Comparison of ENCODE assay signal across 1 cellular context in genomic region chr1:188129856-188130838, GRCh38.
TF ChIP-seq lines count a peak whose summit lies in the region.

No MANE protein-coding gene starts in this region.

TF ChIP-seq in GM12878, 131 proteins besides CTCF, POLR2A, EP300 and RAD21 (continued from another document):
- TF ChIP-seq, protein P1, sequence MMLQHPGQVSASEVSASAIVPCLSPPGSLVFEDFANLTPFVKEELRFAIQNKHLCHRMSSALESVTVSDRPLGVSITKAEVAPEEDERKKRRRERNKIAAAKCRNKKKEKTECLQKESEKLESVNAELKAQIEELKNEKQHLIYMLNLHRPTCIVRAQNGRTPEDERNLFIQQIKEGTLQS (IDR thresholded peaks at IDR 0.05; ENCODE audit: borderline replicate concordance, extremely low read depth, low read depth, low read length) = no peak
- TF ChIP-seq MTA2 (IDR thresholded peaks at IDR 0.05; ENCODE audit: low read depth) (peak; percentile 91), IKZF2 (IDR thresholded peaks at IDR 0.05) (peak; percentile 34 to 50; a peak in 2 of 4 replicates), FOXK2 (IDR thresholded peaks at IDR 0.05) (no peak), PBX3 (IDR thresholded peaks at IDR 0.05; ENCODE audit: insufficient replicate concordance, low read depth, low read length) (no peak), DPF2 (IDR thresholded peaks at IDR 0.05) (0 out of 2 replicates have a peak, but pooled peaks have one; percentile 35), ZNF217 (IDR thresholded peaks at IDR 0.05) (0 out of 2 replicates have a peak, but pooled peaks have one; percentile 26), IKZF1 (conservative IDR thresholded peaks at IDR 0.05) (0 out of 2 replicates have a peak, but pooled peaks have one; percentile 28), NBN (IDR thresholded peaks at IDR 0.05) (0 out of 2 replicates have a peak, but pooled peaks have one; percentile 24), ATF7 (IDR thresholded peaks at IDR 0.05; ENCODE audit: low read depth) (peak; percentile 30; the same call in 1 of the 2 replicates), NR2F1 (conservative IDR thresholded peaks at IDR 0.05) (0 out of 2 replicates have a peak, but pooled peaks have one; percentile 27)
- TF ChIP-seq, protein P2, sequence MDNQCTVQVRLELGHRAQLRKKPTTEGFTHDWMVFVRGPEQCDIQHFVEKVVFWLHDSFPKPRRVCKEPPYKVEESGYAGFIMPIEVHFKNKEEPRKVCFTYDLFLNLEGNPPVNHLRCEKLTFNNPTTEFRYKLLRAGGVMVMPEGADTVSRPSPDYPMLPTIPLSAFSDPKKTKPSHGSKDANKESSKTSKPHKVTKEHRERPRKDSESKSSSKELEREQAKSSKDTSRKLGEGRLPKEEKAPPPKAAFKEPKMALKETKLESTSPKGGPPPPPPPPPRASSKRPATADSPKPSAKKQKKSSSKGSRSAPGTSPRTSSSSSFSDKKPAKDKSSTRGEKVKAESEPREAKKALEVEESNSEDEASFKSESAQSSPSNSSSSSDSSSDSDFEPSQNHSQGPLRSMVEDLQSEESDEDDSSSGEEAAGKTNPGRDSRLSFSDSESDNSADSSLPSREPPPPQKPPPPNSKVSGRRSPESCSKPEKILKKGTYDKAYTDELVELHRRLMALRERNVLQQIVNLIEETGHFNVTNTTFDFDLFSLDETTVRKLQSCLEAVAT (IDR thresholded peaks at IDR 0.05) = peak; percentile 83
